In genomic region chr1:207841907-207842306, GRCh38 we compare ENCODE assay signal across 26 cellular contexts.
DNase-seq lines count a peak whose midpoint lies in the region; ATAC-seq, FAIRE-seq and TF ChIP-seq lines count a peak whose summit lies in the region.
"Had no signal": no experiment of that assay in that cellular context is flagged by ENCODE, and none has a peak within 500 bp of the region (broad histone marks: within the 10 kb centered on the region; RNA-seq: fewer than 3 reads in every experiment).

No MANE protein-coding gene starts in this region.

- H3K27ac ChIP-seq in GM23338 (ENCODE audit: low read depth) (no peak overlapping the region), VCaP (peak overlapping the region; percentile 68), keratinocyte (ENCODE audit: control insufficient read depth, insufficient read depth, low read length) (peak overlapping the region; percentile 23), stomach smooth muscle (ENCODE audit: low read length) (peak overlapping the region; percentile 1), upper lobe of left lung (peak overlapping the region in 1 of 4 donors; percentile 32)
- H3K27ac ChIP-seq: SJCRH30 had no signal

- H3K27me3 Mint-ChIP-seq in GM23338 (ENCODE audit: insufficient read depth, low read depth, poor library complexity) = peaks cover under 1% of the 10 kb centered on the region
- no peaks in the 10 kb centered on the region for H3K27me3 Mint-ChIP-seq in natural killer cell treated with Interleukin-12 subunit alpha and Interleukin-12 subunit beta and Interleukin-15 and Interleukin-18, amount 100 ng/mL, for 72 hours
- H3K27me3 Mint-ChIP-seq: activated CD8-positive, alpha-beta T cell treated with anti-CD3 and anti-CD28 coated beads for 36 hours; type B pancreatic cell had no signal

- peaks cover 7% of the 10 kb centered on the region; the same call in 2 of the 3 replicates for H3K4me1 Mint-ChIP-seq in GM23338
- peaks cover 53 to 58% of the 10 kb centered on the region in 2 donors for H3K4me1 Mint-ChIP-seq in natural killer cell treated with Interleukin-12 subunit alpha and Interleukin-12 subunit beta and Interleukin-15 and Interleukin-18, amount 100 ng/mL, for 72 hours (ENCODE audit: low read depth in 2 of 2)

- H4K20me1 ChIP-seq in GM23338 (replicated peaks; ENCODE audit: insufficient read depth) (no peaks in the 10 kb centered on the region), keratinocyte (ENCODE audit: control insufficient read depth, extremely low read depth, insufficient read depth, low read length) (no peaks in the 10 kb centered on the region)

- H3K27me3 ChIP-seq in GM23338 (ENCODE audit: insufficient read depth) = no peaks in the 10 kb centered on the region
- H3K27me3 ChIP-seq in keratinocyte (ENCODE audit: control insufficient read depth, extremely low read depth, insufficient read depth, low read length) = no peaks in the 10 kb centered on the region
- no peaks in the 10 kb centered on the region for H3K27me3 ChIP-seq in stomach smooth muscle (ENCODE audit: control insufficient read depth in 1 of 2, insufficient read depth in 2 of 2, low read length in 2 of 2)
- H3K27me3 ChIP-seq in upper lobe of left lung = no peaks in the 10 kb centered on the region
- H3K27me3 ChIP-seq: BLaER1 treated with 17β-estradiol and CSF1 and Interleukin-3, amounts not matched to agents 10 nM and 100 nM; SJCRH30; stomach had no signal

- peak; percentile 17 for FAIRE-seq in keratinocyte (lab: Jason Lieb, UNC)
- FAIRE-seq: endothelial cell of umbilical vein, RCC 7860 had no signal

- H3K4me2 ChIP-seq in GM23338 (no peak overlapping the region), keratinocyte (ENCODE audit: control insufficient read depth, extremely low read depth, insufficient read depth, low read depth, low read length) (peak overlapping the region; percentile 7)

- no peaks in the 10 kb centered on the region for H3K9me2 ChIP-seq in GM23338 (ENCODE audit: insufficient read depth)

- H2AFZ ChIP-seq in GM23338 (no peak overlapping the region), keratinocyte (ENCODE audit: control insufficient read depth, low read length) (no peak overlapping the region)

- H3K36me3 ChIP-seq in GM23338 (ENCODE audit: insufficient read depth) (no peaks in the 10 kb centered on the region), keratinocyte (ENCODE audit: control insufficient read depth in 2 of 2, extremely low read depth in 1 of 2, insufficient read depth in 2 of 2, low read length in 2 of 2) (peaks cover 11 to 21% of the 10 kb centered on the region in 2 experiments), stomach smooth muscle (ENCODE audit: control insufficient read depth in 2 of 2, insufficient read depth in 2 of 2, low read length in 2 of 2) (peaks cover 0 to 3% of the 10 kb centered on the region in 2 donors), upper lobe of left lung (peaks cover 0 to 12% (median 0%) of the 10 kb centered on the region in 4 donors)
- H3K36me3 ChIP-seq: SJCRH30 had no signal

- H3K9me3 ChIP-seq in keratinocyte (ENCODE audit: control insufficient read depth, low read depth, low read length) (no peaks in the 10 kb centered on the region), stomach smooth muscle (ENCODE audit: control insufficient read depth in 2 of 2, low read length in 2 of 2) (no peaks in the 10 kb centered on the region), upper lobe of left lung (no peaks in the 10 kb centered on the region)
- H3K9me3 ChIP-seq: SJCRH30, stomach had no signal

- no peak for TF ChIP-seq CTCF in GM23338 (conservative IDR thresholded peaks at IDR 0.05; ENCODE audit: low read depth in 2 of 2)
- TF ChIP-seq CTCF in VCaP (conservative IDR thresholded peaks at IDR 0.05) = no peak
- no peak for TF ChIP-seq CTCF in keratinocyte (optimal IDR thresholded peaks at IDR 0.05 in 1 of 3, IDR thresholded peaks at IDR 0.05 in 1 of 3, conservative IDR thresholded peaks at IDR 0.05 in 1 of 3; ENCODE audit: extremely low read depth in 1 of 3, insufficient read depth in 2 of 3, low read length in 3 of 3)
- no peak for TF ChIP-seq CTCF in upper lobe of left lung (IDR thresholded peaks at IDR 0.05)

- H3F3A ChIP-seq in GM23338 (replicated peaks; ENCODE audit: low read depth) = no peaks in the 10 kb centered on the region

- 77 to 79% methylated on average over 3 to 5 of the region's 5 CpGs for WGBS in upper lobe of left lung, 2 donors

- dilution Hi-C loops in keratinocyte (cut with MboI; ENCODE audit: extremely low pct_ligation_motif_present, low sequenced_read_pairs) = no loop called here

- no peaks in the 10 kb centered on the region for H3K9me3 Mint-ChIP-seq in GM23338
- H3K9me3 Mint-ChIP-seq in natural killer cell treated with Interleukin-12 subunit alpha and Interleukin-12 subunit beta and Interleukin-15 and Interleukin-18, amount 100 ng/mL, for 72 hours = no peaks in the 10 kb centered on the region
- H3K9me3 Mint-ChIP-seq: activated CD8-positive, alpha-beta T cell treated with anti-CD3 and anti-CD28 coated beads for 36 hours; type B pancreatic cell had no signal

- H3K27ac Mint-ChIP-seq in GM23338 = no peak overlapping the region
- H3K27ac Mint-ChIP-seq in natural killer cell treated with Interleukin-12 subunit alpha and Interleukin-12 subunit beta and Interleukin-15 and Interleukin-18, amount 100 ng/mL, for 72 hours = no peak overlapping the region
- H3K27ac Mint-ChIP-seq: activated CD8-positive, alpha-beta T cell treated with anti-CD3 and anti-CD28 coated beads for 36 hours; type B pancreatic cell had no signal

- peak; percentile 36 for ATAC-seq in GM23338
- ATAC-seq in upper lobe of left lung (ENCODE audit: low FRiP score in 2 of 2) = no peak
- ATAC-seq in natural killer cell treated with Interleukin-12 subunit alpha and Interleukin-12 subunit beta and Interleukin-15 and Interleukin-18, amount 100 ng/mL, for 72 hours = no peak
- ATAC-seq: activated CD8-positive, alpha-beta T cell treated with anti-CD3 and anti-CD28 coated beads for 36 hours had no signal

- H3K79me2 ChIP-seq in GM23338 (replicated peaks; ENCODE audit: insufficient read depth) (no peaks in the 10 kb centered on the region), keratinocyte (ENCODE audit: control insufficient read depth, insufficient read depth, low read length) (peaks cover 89% of the 10 kb centered on the region)

- H3K36me3 Mint-ChIP-seq in GM23338 (ENCODE audit: low read depth) = no peaks in the 10 kb centered on the region
- H3K36me3 Mint-ChIP-seq in natural killer cell treated with Interleukin-12 subunit alpha and Interleukin-12 subunit beta and Interleukin-15 and Interleukin-18, amount 100 ng/mL, for 72 hours = peaks cover 4% of the 10 kb centered on the region
- H3K36me3 Mint-ChIP-seq: type B pancreatic cell had no signal

- H3K9ac ChIP-seq in keratinocyte (ENCODE audit: control insufficient read depth, extremely low read depth, insufficient read depth, low read length) (peak overlapping the region; percentile 51), stomach smooth muscle (ENCODE audit: low read length in 2 of 2) (no peak overlapping the region)
- H3K9ac ChIP-seq: BLaER1 treated with 17β-estradiol and CSF1 and Interleukin-3, amounts not matched to agents 10 nM and 100 nM had no signal

- peaks cover 3% of the 10 kb centered on the region for H3K9me1 ChIP-seq in keratinocyte (ENCODE audit: control insufficient read depth, extremely low read depth, insufficient read depth, low read length)

- no peak overlapping the region for H3K4me3 Mint-ChIP-seq in GM23338
- H3K4me3 Mint-ChIP-seq in natural killer cell treated with Interleukin-12 subunit alpha and Interleukin-12 subunit beta and Interleukin-15 and Interleukin-18, amount 100 ng/mL, for 72 hours = no peak overlapping the region
- H3K4me3 Mint-ChIP-seq: activated CD8-positive, alpha-beta T cell treated with anti-CD3 and anti-CD28 coated beads for 36 hours; type B pancreatic cell had no signal

- TF ChIP-seq POLR2A in upper lobe of left lung (IDR thresholded peaks at IDR 0.05) = no peak

- no peak for TF ChIP-seq EP300 in upper lobe of left lung (IDR thresholded peaks at IDR 0.05)

- H3K4me1 ChIP-seq in GM23338 (ENCODE audit: insufficient read depth) = no peaks in the 10 kb centered on the region
- peaks cover 40% of the 10 kb centered on the region for H3K4me1 ChIP-seq in keratinocyte (ENCODE audit: control insufficient read depth, extremely low read depth, insufficient read depth, low read length)
- peaks cover 48% of the 10 kb centered on the region for H3K4me1 ChIP-seq in stomach smooth muscle (ENCODE audit: control insufficient read depth, insufficient read depth, low read length)
- peaks cover 40 to 58% (median 49%) of the 10 kb centered on the region in 4 donors for H3K4me1 ChIP-seq in upper lobe of left lung
- H3K4me1 ChIP-seq: SJCRH30 had no signal

- H3K4me3 ChIP-seq in GM23338 (no peak overlapping the region), keratinocyte (ENCODE audit: control insufficient read depth in 2 of 3, extremely low read depth in 1 of 3, insufficient read depth in 2 of 3, low read depth in 1 of 3, low read length in 3 of 3) (no peak overlapping the region), stomach smooth muscle (ENCODE audit: low read length in 2 of 2) (no peak overlapping the region), upper lobe of left lung (no peak overlapping the region)
- H3K4me3 ChIP-seq: BLaER1 treated with 17β-estradiol and CSF1 and Interleukin-3, amounts not matched to agents 10 nM and 100 nM; SJCRH30; skin epidermis; stomach had no signal

- no peak for DNase-seq in GM23338 (ENCODE audit: low spot score)
- DNase-seq in keratinocyte (ENCODE audit: low read depth, low spot score) = no peak
- DNase-seq in upper lobe of left lung = no peak
- DNase-seq in NCI-H187 treated with DMSO at 0.1 percent for 48 hours (lab: John Stamatoyannopoulos, UW) = no peak
- no peak for DNase-seq in cerebellar cortex (ENCODE audit: low spot score)
- DNase-seq in natural killer cell treated with Interleukin-12 subunit alpha and Interleukin-12 subunit beta and Interleukin-15 and Interleukin-18, amount 100 ng/mL, for 72 hours (ENCODE audit: low spot score) = no peak
- DNase-seq: activated CD4-positive, alpha-beta T cell treated with anti-CD3 and anti-CD28 coated beads for 1 hour; activated CD8-positive, alpha-beta T cell treated with anti-CD3 and anti-CD28 coated beads for 36 hours; activated gamma-delta T cell treated with Interleukin-2 at 50 U/mL for 16 hours; activated T-cell treated with anti-CD3 and anti-CD28 coated beads, Interleukin-2, amount 50 U/mL, for 1 hour; DND-41; Karpas-422; NCI-H1436; NCI-H2107; NCI-H748 treated with DMSO at 0.1 percent for 48 hours; occipital lobe; SJCRH30; stimulated activated CD8-positive, alpha-beta memory T cell treated with anti-CD3 and anti-CD28 coated beads, Interleukin-4, amount 100 ng/mL, for 48 hours; stomach had no signal

TF ChIP-seq in GM23338, 12 proteins besides CTCF, POLR2A, EP300 and RAD21 (continues in another document):
- TF ChIP-seq CREB1 (CRISPR knock-in tag; IDR thresholded peaks at IDR 0.05; ENCODE audit: low read depth) = no peak
- no peak for TF ChIP-seq EZH2 (IDR thresholded peaks at IDR 0.05; ENCODE audit: low read depth, unreplicated experiment)
- no peak for TF ChIP-seq ZNF331 (CRISPR knock-in tag; IDR thresholded peaks at IDR 0.05; ENCODE audit: low read depth)
- TF ChIP-seq POLR2AphosphoS5 (IDR thresholded peaks at IDR 0.05; ENCODE audit: low read depth) = no peak
